In the genomic region with DNA sequence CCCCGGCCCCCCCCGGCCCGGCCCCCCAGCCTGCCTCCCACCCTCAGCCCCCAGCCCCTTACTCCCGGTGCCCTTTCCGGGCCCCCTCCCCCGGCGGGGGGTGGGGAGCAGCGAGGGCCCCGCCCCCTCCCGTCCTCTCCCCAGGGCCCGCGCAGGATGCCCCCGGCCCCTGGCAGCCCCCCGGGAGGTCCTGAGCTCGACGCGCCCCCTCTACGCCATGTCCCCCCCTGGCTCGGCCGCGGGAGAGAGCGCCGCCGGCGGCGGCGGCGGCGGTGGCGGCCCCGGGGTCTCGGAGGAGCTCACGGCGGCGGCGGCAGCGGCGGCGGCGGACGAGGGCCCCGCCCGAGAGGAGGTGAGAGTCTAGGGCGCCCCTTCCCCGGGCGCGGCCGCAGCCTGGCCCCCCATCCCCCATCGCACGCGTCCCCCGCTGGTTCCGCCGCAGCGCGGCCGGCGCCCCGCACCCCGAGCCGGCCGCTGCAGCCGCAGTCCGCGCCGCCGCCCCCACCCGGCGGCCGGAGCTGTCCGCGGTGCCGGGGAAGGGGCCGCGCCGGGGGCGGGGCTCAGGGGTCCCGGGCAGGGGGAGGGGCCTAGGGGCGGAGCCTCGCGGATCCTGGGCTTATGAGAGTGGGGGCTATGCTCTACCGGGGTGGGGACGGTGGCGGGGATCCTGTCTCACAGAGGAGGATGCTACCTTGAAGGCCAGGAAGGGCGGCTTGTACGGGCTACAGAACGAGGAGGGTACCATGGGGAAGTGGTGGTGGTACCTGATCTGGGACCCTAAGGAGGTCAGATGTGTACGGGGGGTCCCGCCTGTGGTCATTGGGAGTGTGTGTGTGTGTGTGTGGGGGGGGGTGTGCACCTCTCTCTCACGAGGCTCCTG, we compare ENCODE assay signal across 8 cellular contexts.
DNase-seq lines count a peak whose midpoint lies in the region; ATAC-seq and TF ChIP-seq lines count a peak whose summit lies in the region.

No MANE protein-coding gene starts in this region.

- H3K36me3 Mint-ChIP-seq in nephron (ENCODE audit: low read depth) = no peaks in the 10 kb centered on the region

- no peak for ATAC-seq in GM18870 (IDR thresholded peaks at IDR 0.05; ENCODE audit: unreplicated experiment)

- no peaks in the 10 kb centered on the region for H3K9me3 Mint-ChIP-seq in nephron

- no peak overlapping the region for H3K27ac Mint-ChIP-seq in nephron

- no peak for TF ChIP-seq CTCF in nephron (IDR thresholded peaks at IDR 0.05; ENCODE audit: unreplicated experiment in 3 of 3)

- DNase-seq in COR-L47 (lab: John Stamatoyannopoulos, UW) (peak; percentile 46), NCI-H1092 (lab: John Stamatoyannopoulos, UW) (peak; percentile 52), astrocyte of the hippocampus (ENCODE audit: low read depth, low spot score) (peak; percentile 35), DMS 273 treated with DMSO at 0.1 percent for 48 hours (lab: John Stamatoyannopoulos, UW) (no peak), NK-92 (lab: John Stamatoyannopoulos, UW; ENCODE audit: unreplicated experiment) (no peak), LoVo (ENCODE audit: low spot score) (no peak)

- peaks cover 57% of the 10 kb centered on the region for H3K27me3 Mint-ChIP-seq in nephron (ENCODE audit: low read depth)

- H3K4me3 Mint-ChIP-seq in nephron = peak overlapping the region; percentile 81 to 82 (median 82)

- peaks cover 4% of the 10 kb centered on the region for H3K4me1 Mint-ChIP-seq in nephron

Comparison
In these comparisons a context has a peak if more than half of its experiments do, and no peak if none do; other contexts are left out.
1. DNase-seq: peak in COR-L47 (single experiment), NCI-H1092 (single experiment) and astrocyte of the hippocampus (single experiment); none in DMS 273 treated with DMSO at 0.1 percent for 48 hours (single experiment), NK-92 (single experiment) and LoVo (single experiment).